ENCODE assay signal across 1 cellular context in the genomic region with DNA sequence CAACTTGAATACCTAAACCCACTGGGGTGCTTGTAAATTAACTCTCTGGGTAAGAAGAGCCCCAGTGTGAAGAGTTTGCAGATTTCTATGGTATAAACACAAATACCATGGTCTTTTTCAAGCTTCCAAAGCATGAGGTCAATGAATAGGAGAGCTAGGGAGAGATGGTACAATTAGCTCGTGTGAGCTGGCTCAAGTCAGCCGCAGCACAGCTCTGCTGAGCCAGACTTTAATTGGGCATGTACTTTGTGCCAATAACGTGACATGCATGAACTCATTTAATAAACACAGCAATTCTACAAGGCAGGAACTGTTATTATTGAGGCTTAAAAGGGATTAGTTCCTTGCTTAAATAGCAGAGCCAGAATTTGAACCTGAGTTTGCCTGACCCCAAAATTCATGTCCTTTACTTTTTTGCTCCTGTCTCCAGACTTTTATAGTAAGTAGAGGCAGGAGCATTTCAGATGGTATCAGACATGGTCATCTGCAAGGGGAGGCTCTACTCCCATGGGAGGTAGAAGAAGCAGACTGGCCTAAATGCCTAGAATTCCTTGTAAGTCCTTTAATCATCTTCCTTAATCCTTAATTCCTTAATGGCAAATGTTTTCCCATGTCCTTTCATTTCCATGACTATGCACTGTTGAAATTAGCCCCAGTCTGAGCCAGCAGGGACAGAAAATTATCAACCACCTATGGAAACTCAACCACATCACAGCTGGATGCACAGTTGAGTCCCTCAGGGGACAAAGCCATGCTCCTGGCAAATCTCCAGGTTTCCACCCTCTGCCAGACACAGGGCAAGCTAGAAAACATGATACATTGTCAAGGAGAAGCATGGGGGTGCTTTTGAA.
TF ChIP-seq lines count a peak whose summit lies in the region.

No MANE protein-coding gene starts in this region.

TF ChIP-seq in GM23338, 12 proteins besides CTCF, POLR2A, EP300 and RAD21 (continued from another document):
- TF ChIP-seq, protein P1, sequence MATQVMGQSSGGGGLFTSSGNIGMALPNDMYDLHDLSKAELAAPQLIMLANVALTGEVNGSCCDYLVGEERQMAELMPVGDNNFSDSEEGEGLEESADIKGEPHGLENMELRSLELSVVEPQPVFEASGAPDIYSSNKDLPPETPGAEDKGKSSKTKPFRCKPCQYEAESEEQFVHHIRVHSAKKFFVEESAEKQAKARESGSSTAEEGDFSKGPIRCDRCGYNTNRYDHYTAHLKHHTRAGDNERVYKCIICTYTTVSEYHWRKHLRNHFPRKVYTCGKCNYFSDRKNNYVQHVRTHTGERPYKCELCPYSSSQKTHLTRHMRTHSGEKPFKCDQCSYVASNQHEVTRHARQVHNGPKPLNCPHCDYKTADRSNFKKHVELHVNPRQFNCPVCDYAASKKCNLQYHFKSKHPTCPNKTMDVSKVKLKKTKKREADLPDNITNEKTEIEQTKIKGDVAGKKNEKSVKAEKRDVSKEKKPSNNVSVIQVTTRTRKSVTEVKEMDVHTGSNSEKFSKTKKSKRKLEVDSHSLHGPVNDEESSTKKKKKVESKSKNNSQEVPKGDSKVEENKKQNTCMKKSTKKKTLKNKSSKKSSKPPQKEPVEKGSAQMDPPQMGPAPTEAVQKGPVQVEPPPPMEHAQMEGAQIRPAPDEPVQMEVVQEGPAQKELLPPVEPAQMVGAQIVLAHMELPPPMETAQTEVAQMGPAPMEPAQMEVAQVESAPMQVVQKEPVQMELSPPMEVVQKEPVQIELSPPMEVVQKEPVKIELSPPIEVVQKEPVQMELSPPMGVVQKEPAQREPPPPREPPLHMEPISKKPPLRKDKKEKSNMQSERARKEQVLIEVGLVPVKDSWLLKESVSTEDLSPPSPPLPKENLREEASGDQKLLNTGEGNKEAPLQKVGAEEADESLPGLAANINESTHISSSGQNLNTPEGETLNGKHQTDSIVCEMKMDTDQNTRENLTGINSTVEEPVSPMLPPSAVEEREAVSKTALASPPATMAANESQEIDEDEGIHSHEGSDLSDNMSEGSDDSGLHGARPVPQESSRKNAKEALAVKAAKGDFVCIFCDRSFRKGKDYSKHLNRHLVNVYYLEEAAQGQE (IDR thresholded peaks at IDR 0.05; ENCODE audit: unreplicated experiment), result no peak
- no peak for TF ChIP-seq ZNF331 (CRISPR knock-in tag; IDR thresholded peaks at IDR 0.05; ENCODE audit: low read depth)
- TF ChIP-seq EZH2 (IDR thresholded peaks at IDR 0.05; ENCODE audit: low read depth, unreplicated experiment), result no peak
- no peak for TF ChIP-seq NANOG (IDR thresholded peaks at IDR 0.05; ENCODE audit: borderline replicate concordance)
- TF ChIP-seq, protein P2, sequence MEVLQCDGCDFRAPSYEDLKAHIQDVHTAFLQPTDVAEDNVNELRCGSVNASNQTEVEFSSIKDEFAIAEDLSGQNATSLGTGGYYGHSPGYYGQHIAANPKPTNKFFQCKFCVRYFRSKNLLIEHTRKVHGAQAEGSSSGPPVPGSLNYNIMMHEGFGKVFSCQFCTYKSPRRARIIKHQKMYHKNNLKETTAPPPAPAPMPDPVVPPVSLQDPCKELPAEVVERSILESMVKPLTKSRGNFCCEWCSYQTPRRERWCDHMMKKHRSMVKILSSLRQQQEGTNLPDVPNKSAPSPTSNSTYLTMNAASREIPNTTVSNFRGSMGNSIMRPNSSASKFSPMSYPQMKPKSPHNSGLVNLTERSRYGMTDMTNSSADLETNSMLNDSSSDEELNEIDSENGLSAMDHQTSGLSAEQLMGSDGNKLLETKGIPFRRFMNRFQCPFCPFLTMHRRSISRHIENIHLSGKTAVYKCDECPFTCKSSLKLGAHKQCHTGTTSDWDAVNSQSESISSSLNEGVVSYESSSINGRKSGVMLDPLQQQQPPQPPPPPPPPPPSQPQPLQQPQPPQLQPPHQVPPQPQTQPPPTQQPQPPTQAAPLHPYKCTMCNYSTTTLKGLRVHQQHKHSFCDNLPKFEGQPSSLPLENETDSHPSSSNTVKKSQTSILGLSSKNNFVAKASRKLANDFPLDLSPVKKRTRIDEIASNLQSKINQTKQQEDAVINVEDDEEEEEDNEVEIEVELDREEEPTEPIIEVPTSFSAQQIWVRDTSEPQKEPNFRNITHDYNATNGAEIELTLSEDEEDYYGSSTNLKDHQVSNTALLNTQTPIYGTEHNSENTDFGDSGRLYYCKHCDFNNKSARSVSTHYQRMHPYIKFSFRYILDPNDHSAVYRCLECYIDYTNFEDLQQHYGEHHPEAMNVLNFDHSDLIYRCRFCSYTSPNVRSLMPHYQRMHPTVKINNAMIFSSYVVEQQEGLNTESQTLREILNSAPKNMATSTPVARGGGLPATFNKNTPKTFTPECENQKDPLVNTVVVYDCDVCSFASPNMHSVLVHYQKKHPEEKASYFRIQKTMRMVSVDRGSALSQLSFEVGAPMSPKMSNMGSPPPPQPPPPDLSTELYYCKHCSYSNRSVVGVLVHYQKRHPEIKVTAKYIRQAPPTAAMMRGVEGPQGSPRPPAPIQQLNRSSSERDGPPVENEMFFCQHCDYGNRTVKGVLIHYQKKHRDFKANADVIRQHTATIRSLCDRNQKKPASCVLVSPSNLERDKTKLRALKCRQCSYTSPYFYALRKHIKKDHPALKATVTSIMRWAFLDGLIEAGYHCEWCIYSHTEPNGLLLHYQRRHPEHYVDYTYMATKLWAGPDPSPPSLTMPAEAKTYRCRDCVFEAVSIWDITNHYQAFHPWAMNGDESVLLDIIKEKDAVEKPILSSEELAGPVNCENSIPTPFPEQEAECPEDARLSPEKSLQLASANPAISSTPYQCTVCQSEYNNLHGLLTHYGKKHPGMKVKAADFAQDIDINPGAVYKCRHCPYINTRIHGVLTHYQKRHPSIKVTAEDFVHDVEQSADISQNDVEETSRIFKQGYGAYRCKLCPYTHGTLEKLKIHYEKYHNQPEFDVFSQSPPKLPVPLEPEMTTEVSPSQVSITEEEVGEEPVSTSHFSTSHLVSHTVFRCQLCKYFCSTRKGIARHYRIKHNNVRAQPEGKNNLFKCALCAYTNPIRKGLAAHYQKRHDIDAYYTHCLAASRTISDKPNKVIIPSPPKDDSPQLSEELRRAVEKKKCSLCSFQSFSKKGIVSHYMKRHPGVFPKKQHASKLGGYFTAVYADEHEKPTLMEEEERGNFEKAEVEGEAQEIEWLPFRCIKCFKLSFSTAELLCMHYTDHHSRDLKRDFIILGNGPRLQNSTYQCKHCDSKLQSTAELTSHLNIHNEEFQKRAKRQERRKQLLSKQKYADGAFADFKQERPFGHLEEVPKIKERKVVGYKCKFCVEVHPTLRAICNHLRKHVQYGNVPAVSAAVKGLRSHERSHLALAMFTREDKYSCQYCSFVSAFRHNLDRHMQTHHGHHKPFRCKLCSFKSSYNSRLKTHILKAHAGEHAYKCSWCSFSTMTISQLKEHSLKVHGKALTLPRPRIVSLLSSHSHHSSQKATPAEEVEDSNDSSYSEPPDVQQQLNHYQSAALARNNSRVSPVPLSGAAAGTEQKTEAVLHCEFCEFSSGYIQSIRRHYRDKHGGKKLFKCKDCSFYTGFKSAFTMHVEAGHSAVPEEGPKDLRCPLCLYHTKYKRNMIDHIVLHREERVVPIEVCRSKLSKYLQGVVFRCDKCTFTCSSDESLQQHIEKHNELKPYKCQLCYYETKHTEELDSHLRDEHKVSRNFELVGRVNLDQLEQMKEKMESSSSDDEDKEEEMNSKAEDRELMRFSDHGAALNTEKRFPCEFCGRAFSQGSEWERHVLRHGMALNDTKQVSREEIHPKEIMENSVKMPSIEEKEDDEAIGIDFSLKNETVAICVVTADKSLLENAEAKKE (CRISPR knock-in tag; IDR thresholded peaks at IDR 0.05), result no peak
- no peak for TF ChIP-seq EZH2phosphoT487 (IDR thresholded peaks at IDR 0.05; ENCODE audit: unreplicated experiment)
- TF ChIP-seq POLR2AphosphoS5 (IDR thresholded peaks at IDR 0.05; ENCODE audit: low read depth), result no peak
- TF ChIP-seq JUNB (IDR thresholded peaks at IDR 0.05; ENCODE audit: unreplicated experiment), result no peak
- no peak for TF ChIP-seq ZNF114 (CRISPR knock-in tag; IDR thresholded peaks at IDR 0.05)
